Comparison of ENCODE assay signal across 24 cellular contexts in the genomic region with DNA sequence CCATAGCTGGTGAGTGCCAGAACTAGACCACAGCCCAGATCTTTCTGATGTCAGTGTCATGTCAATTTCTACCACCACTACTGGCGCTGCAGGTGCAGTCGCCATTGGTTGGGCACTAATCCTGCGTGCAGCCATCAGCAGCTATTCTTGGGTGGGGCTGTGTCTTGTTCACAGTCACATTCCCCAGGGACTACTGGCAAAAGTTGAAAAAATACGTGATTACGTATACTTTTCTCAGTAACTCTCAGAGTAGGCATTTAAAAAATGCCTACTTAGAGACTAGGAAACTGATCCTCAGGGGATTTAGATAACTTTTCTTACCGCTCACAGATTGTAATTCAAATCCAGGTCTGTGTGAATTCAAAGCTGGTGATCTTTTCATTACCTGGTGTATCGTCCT.
"Had no signal": no experiment of that assay in that cellular context is flagged by ENCODE, and none has a peak within 500 bp of the region (broad histone marks: within the 10 kb centered on the region; RNA-seq: fewer than 3 reads in every experiment).

No MANE protein-coding gene starts in this region.

- ATAC-seq: naive thymus-derived CD8-positive, alpha-beta T cell; psoas muscle; right cardiac atrium; right lobe of liver; stimulated activated effector memory CD8-positive, alpha-beta T cell treated with anti-CD3 and anti-CD28 coated beads, Interleukin-12 subunit alpha, Interleukin-12 subunit beta, amount 100 ng/mL, for 72 hours; stimulated activated naive B cell treated with anti-CD40 and anti-IgM and Interleukin-4, amounts not matched to agents 10 μg/mL and 1 μg/mL and 100 μg/mL, for 72 hours; upper lobe of right lung had no signal

- H3K36me3 ChIP-seq: ovary, right lobe of liver, sigmoid colon, stomach, thoracic aorta, thyroid gland, tibial nerve, upper lobe of right lung, uterus had no signal

- H3K79me2 ChIP-seq: parathyroid adenoma had no signal

- H3K4me3 ChIP-seq: ovary, psoas muscle, right lobe of liver, sigmoid colon, stomach, thoracic aorta, thyroid gland, tibial nerve, upper lobe of right lung, uterus had no signal

- DNase-seq: naive thymus-derived CD8-positive, alpha-beta T cell; nephron progenitor cell; occipital lobe; ovary; posterior cingulate gyrus; psoas muscle; right cardiac atrium; right lobe of liver; sigmoid colon; small intestine; stimulated activated CD4-positive, alpha-beta T cell treated with anti-CD3 and anti-CD28 coated beads, Interleukin-15, amount 100 ng/mL, for 24 hours; stimulated activated CD4-positive, alpha-beta T cell treated with anti-CD3 and anti-CD28 coated beads, Interleukin-2, amount 100 ng/mL, for 24 hours; stimulated activated CD4-positive, alpha-beta T cell treated with anti-CD3 and anti-CD28 coated beads, Interleukin-2, amount 100 ng/mL, for 48 hours; stimulated activated CD4-positive, alpha-beta T cell treated with anti-CD3 and anti-CD28 coated beads, Interleukin-4, amount 100 ng/mL, for 24 hours; stimulated activated naive B cell treated with anti-CD40 and anti-IgM and Interleukin-4, amounts not matched to agents 10 μg/mL and 1 μg/mL and 100 μg/mL, for 72 hours; stimulated activated naive CD4-positive, alpha-beta T cell treated with Interleukin-2 at 50 U/mL for 16 hours; stomach; thyroid gland; upper lobe of right lung; uterus had no signal

- H3K27ac ChIP-seq: ovary, parathyroid adenoma, psoas muscle, right lobe of liver, sigmoid colon, stomach, thoracic aorta, thyroid gland, tibial nerve, upper lobe of right lung, uterus had no signal

- H3K9me3 ChIP-seq: ovary, psoas muscle, right lobe of liver, sigmoid colon, stomach, thoracic aorta, thyroid gland, tibial nerve, upper lobe of right lung, uterus had no signal

- H3K9ac ChIP-seq: parathyroid adenoma had no signal

- H3K4me1 ChIP-seq: parathyroid adenoma, right lobe of liver, thyroid gland, upper lobe of right lung, uterus had no signal

- H3K27me3 ChIP-seq: ovary, right lobe of liver, sigmoid colon, stomach, thyroid gland, tibial nerve, upper lobe of right lung, uterus had no signal

- H2AFZ ChIP-seq: parathyroid adenoma had no signal
